ENCODE assay signal across 8 cellular contexts in the genomic region with DNA sequence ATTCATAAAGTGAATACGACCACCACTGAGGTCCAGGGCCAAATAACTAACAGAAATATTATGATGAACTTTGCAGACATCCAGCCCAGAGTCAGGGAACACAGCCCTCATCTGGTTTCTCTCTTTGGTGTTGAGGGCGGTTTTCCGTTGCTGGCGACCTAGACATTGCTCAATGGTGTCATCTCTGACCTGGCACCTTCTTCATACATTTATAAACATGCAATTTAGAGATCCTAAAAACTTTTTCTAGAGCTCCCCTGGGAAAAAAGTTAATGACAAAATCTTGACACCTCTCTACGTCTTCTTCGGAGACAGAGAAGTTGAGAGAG. TPM values are rescaled to one million over a fixed set of nuclear protein-coding genes. Genes with fewer than 3 reads are reported as not detected.
A peak's percentile ranks its signal among the peaks of the same experiment; 100 is the strongest.
DNase-seq lines count a peak whose midpoint lies in the region; ATAC-seq, FAIRE-seq and TF ChIP-seq lines count a peak whose summit lies in the region.

No MANE protein-coding gene starts in this region.

- no peak for TF ChIP-seq POLR2A in suprapubic skin (IDR thresholded peaks at IDR 0.05)

- no peak overlapping the region for H3K27ac Mint-ChIP-seq in activated T-helper 2 cell treated with anti-CD3 and anti-CD28 coated beads, Interferon-gamma antibody, Interleukin-2, Interleukin-4, amounts not matched to agents 10 μg/mL and 5 μg/mL and 100 μg/mL, durations not matched to agents 14 hours and 24 hours and 36 hours

- intact Hi-C loops in activated T-helper 2 cell treated with anti-CD3 and anti-CD28 coated beads, Interferon-gamma antibody, Interleukin-2, Interleukin-4, amounts not matched to agents 10 μg/mL and 5 μg/mL and 100 μg/mL, durations not matched to agents 14 hours and 24 hours and 36 hours (cut with micrococcal nuclease), result loop anchor here (1.0 kb wide), 1 partner anchor 40 kb away; no protein-coding TSS in a partner anchor

- H3K36me3 ChIP-seq in keratinocyte (ENCODE audit: control insufficient read depth in 2 of 2, extremely low read depth in 1 of 2, insufficient read depth in 2 of 2, low read length in 2 of 2) (no peaks in the 10 kb centered on the region), suprapubic skin (no peaks in the 10 kb centered on the region)

- H3K4me3 ChIP-seq in keratinocyte (ENCODE audit: control insufficient read depth in 2 of 3, extremely low read depth in 1 of 3, insufficient read depth in 2 of 3, low read depth in 1 of 3, low read length in 3 of 3) (peak overlapping the region in 2 of 3 experiments; percentile 61 to 64), suprapubic skin (peak overlapping the region; percentile 72)

- H3K27ac ChIP-seq in keratinocyte (ENCODE audit: control insufficient read depth, insufficient read depth, low read length), result no peak overlapping the region
- H3K27ac ChIP-seq in suprapubic skin, result no peak overlapping the region

- H3K4me3 Mint-ChIP-seq in activated T-helper 2 cell treated with anti-CD3 and anti-CD28 coated beads, Interferon-gamma antibody, Interleukin-2, Interleukin-4, amounts not matched to agents 10 μg/mL and 5 μg/mL and 100 μg/mL, durations not matched to agents 14 hours and 24 hours and 36 hours (ENCODE audit: low read depth), result peak overlapping the region; percentile 63

- peak overlapping the region; percentile 76 for H3K4me2 ChIP-seq in keratinocyte (ENCODE audit: control insufficient read depth, extremely low read depth, insufficient read depth, low read depth, low read length)

- no peak for ATAC-seq in GM21825 (IDR thresholded peaks at IDR 0.05; ENCODE audit: unreplicated experiment)
- ATAC-seq in HG03045 (IDR thresholded peaks at IDR 0.05; ENCODE audit: unreplicated experiment), result no peak

- dilution Hi-C loops in keratinocyte (cut with MboI; ENCODE audit: extremely low pct_ligation_motif_present, low sequenced_read_pairs), result no loop called here

- H3K4me1 ChIP-seq in keratinocyte (ENCODE audit: control insufficient read depth, extremely low read depth, insufficient read depth, low read length) (peaks cover 6% of the 10 kb centered on the region), suprapubic skin (peaks cover 30% of the 10 kb centered on the region)

- H3K79me2 ChIP-seq in keratinocyte (ENCODE audit: control insufficient read depth, insufficient read depth, low read length), result no peaks in the 10 kb centered on the region

- no peak overlapping the region for H2AFZ ChIP-seq in keratinocyte (ENCODE audit: control insufficient read depth, low read length)

- H3K9me3 ChIP-seq in keratinocyte (ENCODE audit: control insufficient read depth, low read depth, low read length) (no peaks in the 10 kb centered on the region), suprapubic skin (no peaks in the 10 kb centered on the region)

- H3K27me3 ChIP-seq in keratinocyte (ENCODE audit: control insufficient read depth, extremely low read depth, insufficient read depth, low read length) (peaks cover 30% of the 10 kb centered on the region), suprapubic skin (no peaks in the 10 kb centered on the region)

- WGBS in suprapubic skin, result 9% methylated on average over 6 of the region's 6 CpGs

- no peaks in the 10 kb centered on the region for H3K9me1 ChIP-seq in keratinocyte (ENCODE audit: control insufficient read depth, extremely low read depth, insufficient read depth, low read length)

- no peaks in the 10 kb centered on the region for H4K20me1 ChIP-seq in keratinocyte (ENCODE audit: control insufficient read depth, extremely low read depth, insufficient read depth, low read length)

- no peaks in the 10 kb centered on the region for H3K36me3 Mint-ChIP-seq in activated T-helper 2 cell treated with anti-CD3 and anti-CD28 coated beads, Interferon-gamma antibody, Interleukin-2, Interleukin-4, amounts not matched to agents 10 μg/mL and 5 μg/mL and 100 μg/mL, durations not matched to agents 14 hours and 24 hours and 36 hours (ENCODE audit: low read depth)

- peaks cover 69% of the 10 kb centered on the region for H3K27me3 Mint-ChIP-seq in activated T-helper 2 cell treated with anti-CD3 and anti-CD28 coated beads, Interferon-gamma antibody, Interleukin-2, Interleukin-4, amounts not matched to agents 10 μg/mL and 5 μg/mL and 100 μg/mL, durations not matched to agents 14 hours and 24 hours and 36 hours (ENCODE audit: low read depth)

- peaks cover 16% of the 10 kb centered on the region for H3K4me1 Mint-ChIP-seq in activated T-helper 2 cell treated with anti-CD3 and anti-CD28 coated beads, Interferon-gamma antibody, Interleukin-2, Interleukin-4, amounts not matched to agents 10 μg/mL and 5 μg/mL and 100 μg/mL, durations not matched to agents 14 hours and 24 hours and 36 hours (ENCODE audit: low read depth)

- no peaks in the 10 kb centered on the region for H3K9me3 Mint-ChIP-seq in activated T-helper 2 cell treated with anti-CD3 and anti-CD28 coated beads, Interferon-gamma antibody, Interleukin-2, Interleukin-4, amounts not matched to agents 10 μg/mL and 5 μg/mL and 100 μg/mL, durations not matched to agents 14 hours and 24 hours and 36 hours

- no peak for TF ChIP-seq EP300 in suprapubic skin (IDR thresholded peaks at IDR 0.05)

- TF ChIP-seq CTCF in keratinocyte (optimal IDR thresholded peaks at IDR 0.05 in 1 of 3, IDR thresholded peaks at IDR 0.05 in 1 of 3, conservative IDR thresholded peaks at IDR 0.05 in 1 of 3; ENCODE audit: extremely low read depth in 1 of 3, insufficient read depth in 2 of 3, low read length in 3 of 3) (no peak), suprapubic skin (IDR thresholded peaks at IDR 0.05) (no peak)

- DNase-seq in activated CD4-positive, alpha-beta T cell treated with anti-CD3 and anti-CD28 coated beads for 48 hours, result peak; percentile 13
- no peak for DNase-seq in activated CD4-positive, alpha-beta T cell treated with anti-CD3 and anti-CD28 coated beads for 1 hour
- no peak for DNase-seq in activated T-helper 2 cell treated with anti-CD3 and anti-CD28 coated beads, Interferon-gamma antibody, Interleukin-2, Interleukin-4, amounts not matched to agents 10 μg/mL and 5 μg/mL and 100 μg/mL, durations not matched to agents 14 hours and 24 hours and 36 hours (ENCODE audit: low spot score)
- DNase-seq in keratinocyte (ENCODE audit: low read depth, low spot score) (no peak), suprapubic skin (ENCODE audit: low spot score in 2 of 2) (no peak), NCI-H2107 (lab: John Stamatoyannopoulos, UW) (no peak)

- no peak for FAIRE-seq in keratinocyte (lab: Jason Lieb, UNC)

- no peak overlapping the region for H3K9ac ChIP-seq in keratinocyte (ENCODE audit: control insufficient read depth, extremely low read depth, insufficient read depth, low read length)

RNA-seq across cellular contexts. Expression of gene TET1, which starts 0.3 kb away (rescaled TPM):
- 1.5 and 1.6 TPM in 2 replicates for total RNA-seq in activated T-helper 2 cell treated with anti-CD3 and anti-CD28 coated beads, Interferon-gamma antibody, Interleukin-2, Interleukin-4, amounts not matched to agents 10 μg/mL and 5 μg/mL and 100 μg/mL, durations not matched to agents 14 hours and 24 hours and 36 hours
- polyA plus RNA-seq in keratinocyte, result 0.03 to 0.09 TPM (median 0.08 TPM) in 3 replicates
- not detected for polyA plus RNA-seq in keratinocyte (2011; ENCODE audit: low read depth)
- polyA plus RNA-seq in keratinocyte (2011; cell fraction: cytosol; rRNA removed), result 0.02 and 0.03 TPM in 2 replicates
- polyA plus RNA-seq in keratinocyte (2011; cell fraction: nucleus; rRNA removed), result 0.06 and 0.12 TPM in 2 replicates
- polyA plus RNA-seq in keratinocyte (2012; ENCODE audit: low replicate concordance), result 0.02 TPM in 1 of 2 replicates, not detected in the other
- 0.03 to 0.38 TPM (median 0.26 TPM) in 3 replicates for polyA minus RNA-seq in keratinocyte
- polyA minus RNA-seq in keratinocyte (2011; cell fraction: cytosol; rRNA and poly(A)+ RNA removed), result 0.19 TPM
- 0.21 and 0.54 TPM in 2 replicates for polyA minus RNA-seq in keratinocyte (2011; cell fraction: nucleus; rRNA and poly(A)+ RNA removed)
- total RNA-seq in suprapubic skin, result 1 to 10 TPM in 3 of 4 donors, under 1 TPM in 1; 0.98 to 3.2 (median 2.6) TPM

RNA-seq across cellular contexts. Expression of gene SLC25A16, which starts 32.5 kb away (rescaled TPM):
- 14.3 and 19.0 TPM in 2 replicates for total RNA-seq in activated T-helper 2 cell treated with anti-CD3 and anti-CD28 coated beads, Interferon-gamma antibody, Interleukin-2, Interleukin-4, amounts not matched to agents 10 μg/mL and 5 μg/mL and 100 μg/mL, durations not matched to agents 14 hours and 24 hours and 36 hours
- polyA plus RNA-seq in keratinocyte, result 11.7 to 27.2 TPM (median 20.1 TPM) in 3 replicates
- polyA plus RNA-seq in keratinocyte (2011; ENCODE audit: low read depth), result 28.2 TPM
- polyA plus RNA-seq in keratinocyte (2011; cell fraction: cytosol; rRNA removed), result 9.1 and 17.7 TPM in 2 replicates
- polyA plus RNA-seq in keratinocyte (2011; cell fraction: nucleus; rRNA removed), result 40.7 and 43.0 TPM in 2 replicates
- polyA plus RNA-seq in keratinocyte (2012; ENCODE audit: low replicate concordance), result 8.0 and 13.5 TPM in 2 replicates
- polyA minus RNA-seq in keratinocyte, result 3.8 to 42.5 TPM (median 18.0 TPM) in 3 replicates
- polyA minus RNA-seq in keratinocyte (2011; cell fraction: cytosol; rRNA and poly(A)+ RNA removed), result 17.1 TPM
- 14.4 and 40.3 TPM in 2 replicates for polyA minus RNA-seq in keratinocyte (2011; cell fraction: nucleus; rRNA and poly(A)+ RNA removed)
- total RNA-seq in suprapubic skin, result 10 to 100 TPM in 3 of 4 donors, 1 to 10 TPM in 1; 6.8 to 35.7 (median 12.9) TPM
